27 cellular contexts compared by ENCODE assay signal in the genomic region with DNA sequence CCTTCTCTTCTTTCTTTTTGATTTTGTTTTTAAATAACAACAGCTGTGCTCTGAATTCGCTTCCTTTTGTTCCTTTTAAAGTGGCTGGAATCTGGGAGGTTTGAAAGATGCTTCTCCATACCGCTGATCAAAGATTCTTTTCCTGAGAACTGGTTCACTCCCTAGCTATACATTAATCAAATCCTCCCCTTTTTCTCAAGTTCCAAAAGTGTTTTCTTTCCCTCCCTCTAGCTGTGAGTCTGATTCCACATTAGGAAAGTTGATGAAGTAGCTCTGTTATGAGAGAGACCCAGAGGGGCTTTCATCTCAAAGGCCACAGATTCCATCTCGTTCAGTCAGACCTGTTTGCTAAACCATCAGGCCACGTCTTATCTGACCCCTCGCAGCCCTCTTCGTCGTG.
"Had no signal": no experiment of that assay in that cellular context is flagged by ENCODE, and none has a peak within 500 bp of the region (broad histone marks: within the 10 kb centered on the region; RNA-seq: fewer than 3 reads in every experiment).

No MANE protein-coding gene starts in this region.

- H3K27ac ChIP-seq: coronary artery, heart right ventricle, lower lobe of right lung, parathyroid adenoma, right lobe of liver, stomach, suprapubic skin, tibial nerve had no signal

- H3K4me1 Mint-ChIP-seq: activated naive CD8-positive, alpha-beta T cell treated with anti-CD3 and anti-CD28 coated beads, Interleukin-2, amount 10 ng/mL, durations not matched to agents 7 days and 5 days; naive thymus-derived CD8-positive, alpha-beta T cell; stimulated activated memory B cell treated with anti-CD40 and anti-IgM and Interleukin-4, amounts not matched to agents 10 μg/mL and 1 μg/mL and 100 μg/mL, for 72 hours had no signal

- H3K4me3 ChIP-seq: coronary artery, heart right ventricle, lower lobe of right lung, right lobe of liver, stomach, suprapubic skin, tibial nerve had no signal

- H3K4me3 Mint-ChIP-seq: activated naive CD4-positive, alpha-beta T cell treated with anti-CD3 and anti-CD28 coated beads for 36 hours; activated naive CD8-positive, alpha-beta T cell treated with anti-CD3 and anti-CD28 coated beads, Interleukin-2, amount 10 ng/mL, durations not matched to agents 7 days and 5 days; activated T-cell treated with anti-CD3 and anti-CD28 coated beads, Interleukin-2, amount 50 U/mL, for 4 hours; naive thymus-derived CD8-positive, alpha-beta T cell; stimulated activated memory B cell treated with anti-CD40 and anti-IgM and Interleukin-4, amounts not matched to agents 10 μg/mL and 1 μg/mL and 100 μg/mL, for 72 hours had no signal

- H3K79me2 ChIP-seq: parathyroid adenoma had no signal

- H3K36me3 Mint-ChIP-seq: activated naive CD8-positive, alpha-beta T cell treated with anti-CD3 and anti-CD28 coated beads, Interleukin-2, amount 10 ng/mL, durations not matched to agents 7 days and 5 days; naive thymus-derived CD8-positive, alpha-beta T cell; stimulated activated memory B cell treated with anti-CD40 and anti-IgM and Interleukin-4, amounts not matched to agents 10 μg/mL and 1 μg/mL and 100 μg/mL, for 72 hours had no signal

- DNase-seq: activated CD4-positive, alpha-beta T cell treated with anti-CD3 and anti-CD28 coated beads for 4 hours; activated CD4-positive, alpha-beta T cell treated with anti-CD3 and anti-CD28 coated beads, Interleukin-2, amount 50 U/mL, for 48 hours; activated CD4-positive, CD25-positive, alpha-beta regulatory T cell; activated CD8-positive, alpha-beta memory T cell treated with anti-CD3 and anti-CD28 coated beads, Interleukin-2, amount 50 U/mL, for 48 hours; activated effector memory CD4-positive, alpha-beta T cell treated with Interleukin-2 at 50 U/mL for 16 hours; activated naive CD4-positive, alpha-beta T cell treated with anti-CD3 and anti-CD28 coated beads for 36 hours; activated naive CD8-positive, alpha-beta T cell treated with anti-CD3 and anti-CD28 coated beads, Interleukin-2, amount 10 ng/mL, durations not matched to agents 7 days and 5 days; activated T-cell treated with anti-CD3 and anti-CD28 coated beads, Interleukin-2, amount 50 U/mL, for 4 hours; amniotic stem cell; cerebellar nuclear complex; heart right ventricle; islet precursor cell; lower lobe of right lung; naive thymus-derived CD8-positive, alpha-beta T cell; nucleus accumbens; right lobe of liver; small intestine; stimulated activated CD4-positive, alpha-beta T cell treated with anti-CD3 and anti-CD28 coated beads, Interleukin-2, amount 100 ng/mL, for 24 hours; stomach; T-helper 1 cell had no signal

- H2AFZ ChIP-seq: parathyroid adenoma had no signal

- H3K4me1 ChIP-seq: heart right ventricle, lower lobe of right lung, parathyroid adenoma, right lobe of liver, stomach, suprapubic skin, tibial nerve had no signal

- H3K27ac Mint-ChIP-seq: activated naive CD4-positive, alpha-beta T cell treated with anti-CD3 and anti-CD28 coated beads for 36 hours; activated naive CD8-positive, alpha-beta T cell treated with anti-CD3 and anti-CD28 coated beads, Interleukin-2, amount 10 ng/mL, durations not matched to agents 7 days and 5 days; naive thymus-derived CD8-positive, alpha-beta T cell; stimulated activated memory B cell treated with anti-CD40 and anti-IgM and Interleukin-4, amounts not matched to agents 10 μg/mL and 1 μg/mL and 100 μg/mL, for 72 hours had no signal

- H3K9me3 ChIP-seq: heart right ventricle, lower lobe of right lung, right lobe of liver, stomach, suprapubic skin, tibial nerve had no signal

- H3K9me3 Mint-ChIP-seq: activated naive CD4-positive, alpha-beta T cell treated with anti-CD3 and anti-CD28 coated beads for 36 hours; activated naive CD8-positive, alpha-beta T cell treated with anti-CD3 and anti-CD28 coated beads, Interleukin-2, amount 10 ng/mL, durations not matched to agents 7 days and 5 days; activated T-cell treated with anti-CD3 and anti-CD28 coated beads, Interleukin-2, amount 50 U/mL, for 4 hours; naive thymus-derived CD8-positive, alpha-beta T cell had no signal

- H3K9ac ChIP-seq: parathyroid adenoma had no signal

- ATAC-seq: activated T-cell treated with anti-CD3 and anti-CD28 coated beads, Interleukin-2, amount 50 U/mL, for 4 hours; heart right ventricle; left lobe of liver; lower lobe of right lung; naive thymus-derived CD8-positive, alpha-beta T cell; right lobe of liver; stimulated activated memory B cell treated with anti-CD40 and anti-IgM and Interleukin-4, amounts not matched to agents 10 μg/mL and 1 μg/mL and 100 μg/mL, for 72 hours had no signal

- H3K36me3 ChIP-seq: heart right ventricle, lower lobe of right lung, right lobe of liver, stomach, suprapubic skin, tibial nerve had no signal

- H3K27me3 ChIP-seq: heart right ventricle, right lobe of liver, stomach, suprapubic skin, tibial nerve had no signal

- FAIRE-seq: small intestine, urothelium cell line had no signal
